Comparison of ENCODE assay signal across 17 cellular contexts in the genomic region with DNA sequence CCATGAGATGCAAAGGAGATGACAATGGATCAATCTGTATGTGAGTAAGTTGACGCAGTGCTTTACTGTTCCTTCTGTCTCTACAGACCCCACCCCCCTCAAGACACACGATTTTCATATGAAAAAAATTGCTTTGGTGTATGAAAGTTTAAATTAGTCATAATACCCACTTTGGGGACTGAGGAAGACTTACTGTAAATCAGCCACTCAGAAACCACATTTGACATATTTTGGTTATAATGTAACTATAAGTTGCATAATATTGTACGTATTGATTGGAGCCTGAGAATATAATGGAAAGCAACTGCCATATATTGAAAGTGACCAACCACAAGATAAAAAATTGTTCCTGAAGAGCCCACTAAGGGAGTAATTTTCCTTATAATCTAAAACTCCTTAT.
"Had no signal": no experiment of that assay in that cellular context is flagged by ENCODE, and none has a peak within 500 bp of the region (broad histone marks: within the 10 kb centered on the region; RNA-seq: fewer than 3 reads in every experiment).

No MANE protein-coding gene starts in this region.

- ATAC-seq: HepG2 had no signal

- H3K9me3 ChIP-seq: MG63, SK-N-SH had no signal

- H3K27ac ChIP-seq: RWPE1 had no signal

- H3K4me3 ChIP-seq: MG63 had no signal

- H3K27me3 ChIP-seq: MG63 had no signal

- DNase-seq: IMR-90, Karpas-422, KG1, MG63, NCI-H1105 treated with DMSO at 0.1 percent for 48 hours, NCI-H1417 treated with DMSO at 0.1 percent for 48 hours, NCI-H146, NCI-H1694 treated with DMSO at 0.1 percent for 48 hours, NCI-H1930, NCI-H2107, NCI-H510A, NCI-H524 treated with DMSO at 0.1 percent for 48 hours, NCI-H774, SHP77, SK-N-SH had no signal

- FAIRE-seq: HepG2 had no signal
